ENCODE assay signal across 10 cellular contexts in genomic region chr13:99215466-99215865, GRCh38. TPM values are rescaled to one million over a fixed set of nuclear protein-coding genes. Genes with fewer than 3 reads are reported as not detected.
A peak's percentile ranks its signal among the peaks of the same experiment; 100 is the strongest.
DNase-seq lines count a peak whose midpoint lies in the region; ATAC-seq and TF ChIP-seq lines count a peak whose summit lies in the region.
"Had no signal": no experiment of that assay in that cellular context is flagged by ENCODE, and none has a peak within 500 bp of the region (broad histone marks: within the 10 kb centered on the region; RNA-seq: fewer than 3 reads in every experiment).

No MANE protein-coding gene starts in this region.

- H3K36me3 Mint-ChIP-seq in CD8-positive, alpha-beta T cell: peaks cover 27% of the 10 kb centered on the region
- no peaks in the 10 kb centered on the region for H3K36me3 Mint-ChIP-seq in T-helper 17 cell (ENCODE audit: low read depth)
- H3K36me3 Mint-ChIP-seq in nephron progenitor cell (ENCODE audit: low read depth): peaks cover 44% of the 10 kb centered on the region
- no peaks in the 10 kb centered on the region for H3K36me3 Mint-ChIP-seq in HFFc6 (ENCODE audit: low read depth)

- peak overlapping the region; percentile 78 for H3K27ac ChIP-seq in CD8-positive, alpha-beta T cell (ENCODE audit: low read depth, low read length)

- intact Hi-C loops in CD8-positive, alpha-beta T cell (cut with DNase I, micrococcal nuclease): loop anchor here (1.0 to 10.0 kb wide), 4 partner anchors 11 to 641 kb away; partner anchors contain the start of gene STK24 (in 1 of the 2)

- H3K4me3 Mint-ChIP-seq in CD8-positive, alpha-beta T cell: peak overlapping the region; percentile 88
- H3K4me3 Mint-ChIP-seq in T-helper 17 cell: peak overlapping the region; percentile 91
- no peak overlapping the region for H3K4me3 Mint-ChIP-seq in nephron progenitor cell
- H3K4me3 Mint-ChIP-seq in HFFc6: no peak overlapping the region

- H3K27me3 ChIP-seq in CD8-positive, alpha-beta T cell (ENCODE audit: insufficient read depth, low read length): no peaks in the 10 kb centered on the region
- H3K27me3 ChIP-seq: BE2C had no signal

- no peaks in the 10 kb centered on the region for H3K9me3 ChIP-seq in CD8-positive, alpha-beta T cell (ENCODE audit: low read length)
- H3K9me3 ChIP-seq in T-helper 17 cell (ENCODE audit: control insufficient read depth, low read length, poor library complexity, severe bottlenecking): no peaks in the 10 kb centered on the region
- H3K9me3 ChIP-seq: BE2C had no signal

- H3K27ac Mint-ChIP-seq in CD8-positive, alpha-beta T cell: peak overlapping the region; percentile 99
- H3K27ac Mint-ChIP-seq in T-helper 17 cell (peak overlapping the region; percentile 99), nephron progenitor cell (peak overlapping the region; percentile 32), HFFc6 (no peak overlapping the region)

- CTCF ChIA-PET in CD8-positive, alpha-beta T cell (lab: Charles Lee): interaction anchor here (1.2 to 2.4 kb wide), 7 partner anchors 10 to 221 kb away, joined by 3 to 11 read pairs (median 6); no protein-coding TSS in a partner anchor

- peaks cover 79% of the 10 kb centered on the region for H3K4me1 ChIP-seq in CD8-positive, alpha-beta T cell (ENCODE audit: insufficient read depth, low read length)
- H3K4me1 ChIP-seq: BE2C had no signal

- no peaks in the 10 kb centered on the region for H3K9me3 Mint-ChIP-seq in CD8-positive, alpha-beta T cell
- H3K9me3 Mint-ChIP-seq in nephron progenitor cell (no peaks in the 10 kb centered on the region), HFFc6 (no peaks in the 10 kb centered on the region)

- in situ Hi-C loops in KBM-7 (cut with MboI; ENCODE audit: low pct_unique_long_range_greater_than_20kb, low sequenced_read_pairs): no loop called here

- H3K27me3 Mint-ChIP-seq in CD8-positive, alpha-beta T cell (ENCODE audit: low read depth): no peaks in the 10 kb centered on the region
- H3K27me3 Mint-ChIP-seq in T-helper 17 cell: no peaks in the 10 kb centered on the region
- no peaks in the 10 kb centered on the region for H3K27me3 Mint-ChIP-seq in nephron progenitor cell (ENCODE audit: low read depth, poor library complexity)
- H3K27me3 Mint-ChIP-seq in HFFc6 (ENCODE audit: insufficient read depth): no peaks in the 10 kb centered on the region

- H3K36me3 ChIP-seq in CD8-positive, alpha-beta T cell (ENCODE audit: insufficient read depth, low read length): no peaks in the 10 kb centered on the region

- peak; percentile 65 for ATAC-seq in CD8-positive, alpha-beta T cell
- peak; percentile 81 for ATAC-seq in T-helper 17 cell
- no peak for ATAC-seq in GM18858 (IDR thresholded peaks at IDR 0.05; ENCODE audit: unreplicated experiment)

- peaks cover 80% of the 10 kb centered on the region for H3K4me1 Mint-ChIP-seq in CD8-positive, alpha-beta T cell (ENCODE audit: low read depth)
- H3K4me1 Mint-ChIP-seq in T-helper 17 cell (peaks cover 53% of the 10 kb centered on the region), nephron progenitor cell (peaks cover 50% of the 10 kb centered on the region), HFFc6 (ENCODE audit: low read depth) (peaks cover 23% of the 10 kb centered on the region)

- no peak for TF ChIP-seq CTCF in CD8-positive, alpha-beta T cell (IDR thresholded peaks at IDR 0.05)
- no peak for TF ChIP-seq CTCF in nephron progenitor cell (IDR thresholded peaks at IDR 0.05)
- TF ChIP-seq CTCF in HFFc6 (IDR thresholded peaks at IDR 0.05): no peak

- POLR2A ChIA-PET in CD8-positive, alpha-beta T cell (lab: Charles Lee): interaction anchor here (0.6 to 2.6 kb wide), 7 partner anchors 9 to 156 kb away, joined by 3 to 22 read pairs (median 3); partner anchors contain the start of genes GPR18 and UBAC2

- H3K4me3 ChIP-seq in CD8-positive, alpha-beta T cell (ENCODE audit: low read depth, low read length): peak overlapping the region; percentile 65

- DNase-seq in CD8-positive, alpha-beta T cell: peak; percentile 34 to 84 (median 69)
- peak; percentile 49 to 66 (median 59) for DNase-seq in T-helper 17 cell
- DNase-seq in activated gamma-delta T cell treated with Interleukin-2 at 50 U/mL for 16 hours: peak; percentile 61
- DNase-seq in nephron progenitor cell: no peak
- no peak for DNase-seq in HFFc6
- no peak for DNase-seq in NOMO-1 (lab: John Stamatoyannopoulos, UW; ENCODE audit: unreplicated experiment in 2 of 2)
- no peak for DNase-seq in KBM-7
- DNase-seq: BE2C, kidney glomerular epithelial cell had no signal

RNA-seq across cellular contexts. Expression of gene UBAC2, which starts 14.8 kb away (rescaled TPM):
- 10 to 100 TPM; 62.0 to 63.0 TPM for total RNA-seq in CD8-positive, alpha-beta T cell
- total RNA-seq in T-helper 17 cell: 10 to 100 TPM; 74.2 to 75.3 TPM
- 10 to 100 TPM; 38.8 to 53.5 (median 46.4) TPM for total RNA-seq in HFFc6 (2021; fragmentation: NEBNext Ultra II Directional; extraction: Animal tissue kit (Norgen Biotek cat#: 25700))

RNA-seq across cellular contexts. Expression of gene GPR18, which starts 42.7 kb away (rescaled TPM):
- total RNA-seq in CD8-positive, alpha-beta T cell: 10 to 100 TPM; 31.9 to 36.2 TPM
- total RNA-seq in T-helper 17 cell: 10 to 100 TPM; 10.1 to 13.6 TPM
- total RNA-seq in HFFc6 (2021; fragmentation: NEBNext Ultra II Directional; extraction: Animal tissue kit (Norgen Biotek cat#: 25700)): not detected

Comparison
In these comparisons a context has a peak if more than half of its experiments do, and no peak if none do; other contexts are left out.
1. DNase-seq: peak in CD8-positive, alpha-beta T cell (7 of 7), T-helper 17 cell (3 of 3) and activated gamma-delta T cell treated with Interleukin-2 at 50 U/mL for 16 hours (single experiment); none in nephron progenitor cell (single experiment), HFFc6 (single experiment), NOMO-1 (0 of 2) and KBM-7 (single experiment).
2. H3K4me3 Mint-ChIP-seq: peak in CD8-positive, alpha-beta T cell (single experiment) and T-helper 17 cell (single experiment); none in nephron progenitor cell (single experiment) and HFFc6 (single experiment).
3. RNA of gene GPR18, which starts 42.7 kb away (total RNA-seq): 31.9 to 36.2 TPM in CD8-positive, alpha-beta T cell and 10.1 to 13.6 TPM in T-helper 17 cell; not detected in HFFc6; every median in the first group is over 10 times any median in the second.